Comparison of ENCODE assay signal across 1 cellular context in genomic region chr5:100535060-100536005, GRCh38.
TF ChIP-seq lines count a peak whose summit lies in the region.

FAM174A (plus strand) TSS chr5:100535374; CDS start chr5:100535531, 157 bp downstream.

TF ChIP-seq in K562, 482 proteins besides CTCF, POLR2A, EP300 and RAD21 (continued from another document and continues in another):
- TF ChIP-seq E2F5 (CRISPR knock-in tag; IDR thresholded peaks at IDR 0.05) (no peak), MCM7 (IDR thresholded peaks at IDR 0.05) (no peak), FOXJ2 (tag; IDR thresholded peaks at IDR 0.05) (no peak), BCOR (IDR thresholded peaks at IDR 0.05) (no peak), DMBX1 (CRISPR knock-in tag; IDR thresholded peaks at IDR 0.05; ENCODE audit: borderline replicate concordance) (no peak), ZFP36 (IDR thresholded peaks at IDR 0.05; ENCODE audit: low read depth, low read length, partially characterized antibody) (no peak), POLR2AphosphoS2 (IDR thresholded peaks at IDR 0.05; ENCODE audit: low read length) (no peak), HNRNPL (IDR thresholded peaks at IDR 0.05; ENCODE audit: low read depth, low read length) (no peak), PREB (CRISPR knock-in tag; IDR thresholded peaks at IDR 0.05) (no peak), NR0B1 (IDR thresholded peaks at IDR 0.05; ENCODE audit: partially characterized antibody) (no peak), MBD1 (CRISPR knock-in tag; IDR thresholded peaks at IDR 0.05) (no peak), REST (CRISPR knock-in tag; IDR thresholded peaks at IDR 0.05; ENCODE audit: low read depth) (no peak), SIN3A (IDR thresholded peaks at IDR 0.05; ENCODE audit: borderline replicate concordance in 2 of 2, control insufficient read depth in 1 of 2, low read depth in 2 of 2, low read length in 2 of 2) (peak; percentile 57 to 77; a peak in 3 of 4 replicates), E4F1 (CRISPR knock-in tag; IDR thresholded peaks at IDR 0.05; ENCODE audit: borderline replicate concordance) (no peak), ZBED1 (IDR thresholded peaks at IDR 0.05) (no peak), ZNF551 (CRISPR knock-in tag; IDR thresholded peaks at IDR 0.05) (no peak), SAFB2 (IDR thresholded peaks at IDR 0.05; ENCODE audit: borderline replicate concordance, low read depth, low read length, severe bottlenecking) (no peak), NR4A1 (CRISPR knock-in tag; IDR thresholded peaks at IDR 0.05) (no peak), NR4A1 (tag; IDR thresholded peaks at IDR 0.05) (no peak), ZFP30 (CRISPR knock-in tag; IDR thresholded peaks at IDR 0.05; ENCODE audit: borderline replicate concordance) (no peak), ZNF445 (CRISPR knock-in tag; IDR thresholded peaks at IDR 0.05; ENCODE audit: low read depth) (no peak), GABPA (tag; conservative IDR thresholded peaks at IDR 0.05; ENCODE audit: low read depth) (peak; percentile 93), SP2 (IDR thresholded peaks at IDR 0.05; ENCODE audit: extremely low read depth, low read depth, low read length, poor library complexity, severe bottlenecking) (no peak), ATF3 (IDR thresholded peaks at IDR 0.05) (peak; percentile 87), ATF3 (CRISPR knock-in tag; conservative IDR thresholded peaks at IDR 0.05) (no peak), ZFX (CRISPR knock-in tag; IDR thresholded peaks at IDR 0.05) (peak; percentile 71), ELF4 (CRISPR knock-in tag; IDR thresholded peaks at IDR 0.05) (no peak), ZNF146 (CRISPR knock-in tag; IDR thresholded peaks at IDR 0.05; ENCODE audit: unreplicated experiment) (no peak), NCOA4 (IDR thresholded peaks at IDR 0.05; ENCODE audit: partially characterized antibody) (no peak), YY1 (IDR thresholded peaks at IDR 0.05; ENCODE audit: borderline replicate concordance in 1 of 3, control insufficient read depth in 1 of 3, extremely low read depth in 1 of 3, insufficient read depth in 3 of 3, insufficient read length in 1 of 3, insufficient replicate concordance in 2 of 3, low read depth in 1 of 3, low read length in 2 of 3) (no peak), CSDE1 (IDR thresholded peaks at IDR 0.05) (peak in 1 of 2 experiments; percentile 57; a peak in 1 of 4 replicates), ZNF175 (CRISPR knock-in tag; IDR thresholded peaks at IDR 0.05; ENCODE audit: low read depth) (no peak), ZC3H8 (IDR thresholded peaks at IDR 0.05) (no peak), ZNF75A (CRISPR knock-in tag; IDR thresholded peaks at IDR 0.05) (no peak), NFRKB (IDR thresholded peaks at IDR 0.05; ENCODE audit: low read depth) (no peak), ZBTB9 (CRISPR knock-in tag; IDR thresholded peaks at IDR 0.05) (no peak), HMG20B (CRISPR knock-in tag; IDR thresholded peaks at IDR 0.05) (0 out of 2 replicates have a peak, but pooled peaks have one; percentile 45), NFIX (CRISPR knock-in tag; IDR thresholded peaks at IDR 0.05; ENCODE audit: low read depth) (no peak), TBL1XR1 (IDR thresholded peaks at IDR 0.05; ENCODE audit: low read length in 2 of 2) (0 out of 4 replicates have a peak, but pooled peaks of 1 of the 2 experiments have one; percentile 22), ZNF408 (CRISPR knock-in tag; IDR thresholded peaks at IDR 0.05; ENCODE audit: low read depth) (no peak), MYNN (IDR thresholded peaks at IDR 0.05) (no peak), MYNN (CRISPR knock-in tag; IDR thresholded peaks at IDR 0.05) (no peak), CHD1 (IDR thresholded peaks at IDR 0.05; ENCODE audit: low read length) (no peak), RREB1 (CRISPR knock-in tag; IDR thresholded peaks at IDR 0.05) (no peak), RB1 (IDR thresholded peaks at IDR 0.05; ENCODE audit: low read depth) (no peak), ZNF444 (CRISPR knock-in tag; IDR thresholded peaks at IDR 0.05) (no peak), STAT5A (IDR thresholded peaks at IDR 0.05; ENCODE audit: borderline replicate concordance, low read length) (no peak), ZNF133 (CRISPR knock-in tag; IDR thresholded peaks at IDR 0.05) (no peak), SOX6 (IDR thresholded peaks at IDR 0.05) (peak; percentile 58), ZNF12 (CRISPR knock-in tag; IDR thresholded peaks at IDR 0.05) (no peak)
